ENCODE assay signal across 9 cellular contexts in the genomic region with DNA sequence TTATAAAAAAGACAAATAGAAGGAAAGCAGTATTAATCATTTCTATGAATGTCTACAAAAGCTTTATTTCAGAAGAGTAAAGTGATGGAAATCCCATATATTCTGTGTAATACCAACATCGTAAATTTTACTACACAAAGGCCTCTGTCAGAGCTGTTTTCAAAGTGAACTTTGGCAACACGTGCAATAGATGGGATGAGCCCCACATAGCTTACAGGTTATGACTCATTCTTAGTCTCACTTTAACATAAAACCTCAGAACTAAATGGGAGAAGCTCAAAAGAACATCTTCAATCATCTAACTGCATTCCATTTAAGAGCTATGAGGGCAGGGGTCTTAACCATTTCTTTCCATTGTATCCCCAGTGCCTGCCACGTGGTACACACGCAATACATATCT. TPM values are rescaled to one million over a fixed set of nuclear protein-coding genes. Genes with fewer than 3 reads are reported as not detected.
DNase-seq lines count a peak whose midpoint lies in the region; ATAC-seq, FAIRE-seq and TF ChIP-seq lines count a peak whose summit lies in the region.
"Had no signal": no experiment of that assay in that cellular context is flagged by ENCODE, and none has a peak within 500 bp of the region (broad histone marks: within the 10 kb centered on the region; RNA-seq: fewer than 3 reads in every experiment).

No MANE protein-coding gene starts in this region.

- H3K36me3 ChIP-seq in bronchial epithelial cell (ENCODE audit: control insufficient read depth, insufficient read depth, low read length) (peaks cover 10% of the 10 kb centered on the region), mucosa of descending colon (ENCODE audit: low read depth) (no peaks in the 10 kb centered on the region)
- H3K36me3 ChIP-seq in effector memory CD4-positive, alpha-beta T cell (ENCODE audit: control insufficient read depth, insufficient read depth, low read length) = peaks cover 54% of the 10 kb centered on the region

- H3K27me3 ChIP-seq in bronchial epithelial cell (ENCODE audit: control insufficient read depth, insufficient read depth, low read length) = no peaks in the 10 kb centered on the region
- no peaks in the 10 kb centered on the region for H3K27me3 ChIP-seq in effector memory CD4-positive, alpha-beta T cell (replicated peaks; ENCODE audit: control insufficient read depth, insufficient read depth, low read length, poor library complexity, severe bottlenecking)

- intact Hi-C loops in mucosa of descending colon (cut with DNase I, micrococcal nuclease) = no loop called here

- no peak for TF ChIP-seq CTCF in NB4 (IDR thresholded peaks at IDR 0.05; ENCODE audit: low read depth, low read length)
- TF ChIP-seq CTCF in bronchial epithelial cell (IDR thresholded peaks at IDR 0.05; ENCODE audit: insufficient read depth, low read length, severe bottlenecking) = no peak
- TF ChIP-seq CTCF in mucosa of descending colon (IDR thresholded peaks at IDR 0.05) = no peak

- H3K4me1 ChIP-seq in mucosa of descending colon (ENCODE audit: low read depth) = peaks cover 6% of the 10 kb centered on the region
- H3K4me1 ChIP-seq in effector memory CD4-positive, alpha-beta T cell (ENCODE audit: control insufficient read depth, insufficient read depth, low read length, poor library complexity, severe bottlenecking) = peaks cover 14% of the 10 kb centered on the region

- no peaks in the 10 kb centered on the region for H3K9me3 ChIP-seq in mucosa of descending colon
- H3K9me3 ChIP-seq in effector memory CD4-positive, alpha-beta T cell (ENCODE audit: control insufficient read depth, low read length) = no peaks in the 10 kb centered on the region

- no peak overlapping the region for H3K4me3 ChIP-seq in NB4 (ENCODE audit: low read depth, low read length)
- no peak overlapping the region for H3K4me3 ChIP-seq in bronchial epithelial cell (ENCODE audit: low read depth, low read length)
- no peak overlapping the region for H3K4me3 ChIP-seq in mucosa of descending colon
- H3K4me3 ChIP-seq in effector memory CD4-positive, alpha-beta T cell (ENCODE audit: insufficient read depth, low read depth, low read length, poor library complexity, severe bottlenecking) = no peak overlapping the region

- no peak for FAIRE-seq in bronchial epithelial cell (lab: Jason Lieb, UNC)

- ATAC-seq in mucosa of descending colon = peak; percentile 83

- no peak for TF ChIP-seq POLR2A in NB4 (IDR thresholded peaks at IDR 0.05; ENCODE audit: extremely low read depth, insufficient read length)

- no peak overlapping the region for H3K27ac ChIP-seq in effector memory CD4-positive, alpha-beta T cell (ENCODE audit: insufficient read depth, low read length, poor library complexity, severe bottlenecking)
- H3K27ac ChIP-seq: KMS-11 had no signal

- DNase-seq in ELR (ENCODE audit: low read depth) (peak; percentile 89), NB4 (ENCODE audit: low read depth) (peak; percentile 33), bronchial epithelial cell (ENCODE audit: low read depth) (peak; percentile 66), mucosa of descending colon (peak in 1 of 3 donors; percentile 17), DMS 273 treated with DMSO at 0.1 percent for 48 hours (lab: John Stamatoyannopoulos, UW) (no peak), HT-29 (ENCODE audit: low spot score) (no peak)
- no peak for DNase-seq in effector memory CD4-positive, alpha-beta T cell
- no peak for DNase-seq in stimulated activated CD4-positive, alpha-beta T cell treated with anti-CD3 and anti-CD28 coated beads, Interleukin-15, amount 100 ng/mL, for 24 hours

RNA-seq across cellular contexts. Expression of a gene that starts 11.5 kb away (rescaled TPM):
- 120 and 167 TPM in 2 replicates for total RNA-seq in bronchial epithelial cell
- 100 to 1,000 TPM in 2 of 3 donors, 10 to 100 TPM in 1; 83.8 to 167 (median 116) TPM for total RNA-seq in mucosa of descending colon
- 16.0 and 16.7 TPM in 2 replicates for total RNA-seq in HT-29 (2014; rRNA removed; shearing (Covaris generic))

RNA-seq across cellular contexts. Expression of a gene that starts 43.8 kb away (rescaled TPM):
- 18.4 and 40.5 TPM in 2 replicates for total RNA-seq in bronchial epithelial cell
- 10 to 100 TPM; 33.6 to 79.4 (median 51.4) TPM for total RNA-seq in mucosa of descending colon
- 24.1 and 31.3 TPM in 2 replicates for total RNA-seq in HT-29 (2014; rRNA removed; shearing (Covaris generic))

Comparison
In these comparisons a context has a peak if more than half of its experiments do, and no peak if none do; other contexts are left out.
1. DNase-seq: peak in ELR (single experiment), NB4 (single experiment) and bronchial epithelial cell (single experiment); none in effector memory CD4-positive, alpha-beta T cell (0 of 3), DMS 273 treated with DMSO at 0.1 percent for 48 hours (single experiment), stimulated activated CD4-positive, alpha-beta T cell treated with anti-CD3 and anti-CD28 coated beads, Interleukin-15, amount 100 ng/mL, for 24 hours (single experiment) and HT-29 (single experiment).